39 cellular contexts compared by ENCODE assay signal in the genomic region with DNA sequence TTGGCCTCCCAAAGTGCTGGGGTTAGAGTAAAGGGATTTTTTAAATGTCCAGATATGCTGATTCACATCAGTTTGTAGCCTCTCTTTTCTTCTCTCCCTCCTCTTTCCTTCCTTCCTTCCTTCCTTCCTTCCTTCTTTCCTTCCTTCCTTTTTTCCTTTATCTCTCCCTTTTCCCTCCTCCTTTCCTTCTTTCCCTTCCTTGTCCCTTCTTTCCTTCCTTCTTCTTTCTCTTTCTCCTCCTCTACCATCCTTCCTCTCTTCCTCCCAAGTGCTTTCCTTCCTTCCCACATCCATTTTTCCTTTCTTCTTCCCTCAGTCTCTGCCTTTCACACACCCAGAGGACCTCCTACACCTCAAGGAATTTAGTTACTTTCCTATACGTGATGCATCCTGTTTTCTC.
"Had no signal": no experiment of that assay in that cellular context is flagged by ENCODE, and none has a peak within 500 bp of the region (broad histone marks: within the 10 kb centered on the region; RNA-seq: fewer than 3 reads in every experiment).

No MANE protein-coding gene starts in this region.

- H3K36me3 ChIP-seq: adrenal gland, ascending aorta, brain microvascular endothelial cell, breast epithelium, cardiac muscle cell had no signal

- FAIRE-seq: astrocyte, bronchial epithelial cell, colon had no signal

- H3K36me3 Mint-ChIP-seq: activated naive CD4-positive, alpha-beta T cell treated with anti-CD3 and anti-CD28 coated beads, Interleukin-2, amount 10 ng/mL, durations not matched to agents 7 days and 5 days; activated naive CD4-positive, alpha-beta T cell treated with anti-CD3 and anti-CD28 coated beads, Interleukin-2, amount 50 U/mL, for 24 hours; activated naive CD4-positive, alpha-beta T cell treated with anti-CD3 and anti-CD28 coated beads, Interleukin-2, amount 50 U/mL, for 72 hours; activated naive CD8-positive, alpha-beta T cell; activated naive CD8-positive, alpha-beta T cell treated with anti-CD3 and anti-CD28 coated beads for 36 hours; activated naive CD8-positive, alpha-beta T cell treated with anti-CD3 and anti-CD28 coated beads, Interleukin-2, amount 10 ng/mL, durations not matched to agents 7 days and 5 days; brain had no signal

- ATAC-seq: activated naive CD4-positive, alpha-beta T cell treated with anti-CD3 and anti-CD28 coated beads, Interleukin-2, amount 50 U/mL, for 72 hours; activated naive CD8-positive, alpha-beta T cell treated with anti-CD3 and anti-CD28 coated beads, Interleukin-2, amount 50 U/mL, for 24 hours; activated T-cell treated with anti-CD3 and anti-CD28 coated beads, Interleukin-2, amount 50 U/mL, for 4 hours; activated T-cell treated with anti-CD3 and anti-CD28 coated beads, Interleukin-2, amount 50 U/mL, for 72 hours; activated T-helper 17 cell treated with anti-CD3 and anti-CD28 coated beads, Interleukin-2, amount 50 U/mL, for 72 hours; body of pancreas had no signal

- H3K27ac Mint-ChIP-seq: activated naive CD4-positive, alpha-beta T cell treated with anti-CD3 and anti-CD28 coated beads for 36 hours; activated naive CD4-positive, alpha-beta T cell treated with anti-CD3 and anti-CD28 coated beads, Interleukin-2, amount 10 ng/mL, durations not matched to agents 7 days and 5 days; activated naive CD4-positive, alpha-beta T cell treated with anti-CD3 and anti-CD28 coated beads, Interleukin-2, amount 50 U/mL, for 24 hours; activated naive CD4-positive, alpha-beta T cell treated with anti-CD3 and anti-CD28 coated beads, Interleukin-2, amount 50 U/mL, for 72 hours; activated naive CD8-positive, alpha-beta T cell; activated naive CD8-positive, alpha-beta T cell treated with anti-CD3 and anti-CD28 coated beads for 36 hours; activated naive CD8-positive, alpha-beta T cell treated with anti-CD3 and anti-CD28 coated beads, Interleukin-2, amount 10 ng/mL, durations not matched to agents 7 days and 5 days; activated naive CD8-positive, alpha-beta T cell treated with anti-CD3 and anti-CD28 coated beads, Interleukin-2, amount 50 U/mL, for 24 hours; activated T-cell treated with anti-CD3 and anti-CD28 coated beads, Interleukin-2, amount 50 U/mL, for 72 hours; activated T-helper 1 cell treated with anti-CD3 and anti-CD28 coated beads, Interleukin-12 subunit alpha, Interleukin-12 subunit beta, Interleukin-2, Interleukin-4 antibody, amounts not matched to agents 30 ng/mL and 10 ng/mL and 1 ng/mL, durations not matched to agents 14 hours and 24 hours and 36 hours; activated T-helper 17 cell treated with anti-CD3 and anti-CD28 coated beads, Interleukin-2, amount 50 U/mL, for 72 hours; activated T-helper 2 cell treated with anti-CD3 and anti-CD28 coated beads, Interferon-gamma antibody, Interleukin-2, Interleukin-4, amounts not matched to agents 10 μg/mL and 5 μg/mL and 100 μg/mL, durations not matched to agents 14 hours and 24 hours and 36 hours; brain had no signal

- H3K9me3 Mint-ChIP-seq: activated naive CD4-positive, alpha-beta T cell treated with anti-CD3 and anti-CD28 coated beads for 36 hours; activated naive CD4-positive, alpha-beta T cell treated with anti-CD3 and anti-CD28 coated beads, Interleukin-2, amount 10 ng/mL, durations not matched to agents 7 days and 5 days; activated naive CD4-positive, alpha-beta T cell treated with anti-CD3 and anti-CD28 coated beads, Interleukin-2, amount 50 U/mL, for 24 hours; activated naive CD8-positive, alpha-beta T cell treated with anti-CD3 and anti-CD28 coated beads for 36 hours; activated naive CD8-positive, alpha-beta T cell treated with anti-CD3 and anti-CD28 coated beads, Interleukin-2, amount 50 U/mL, for 24 hours; activated T-cell treated with anti-CD3 and anti-CD28 coated beads, Interleukin-2, amount 50 U/mL, for 4 hours; activated T-cell treated with anti-CD3 and anti-CD28 coated beads, Interleukin-2, amount 50 U/mL, for 72 hours; activated T-helper 1 cell treated with anti-CD3 and anti-CD28 coated beads, Interleukin-12 subunit alpha, Interleukin-12 subunit beta, Interleukin-2, Interleukin-4 antibody, amounts not matched to agents 30 ng/mL and 10 ng/mL and 1 ng/mL, durations not matched to agents 14 hours and 24 hours and 36 hours; activated T-helper 17 cell treated with anti-CD3 and anti-CD28 coated beads, Interleukin-2, amount 50 U/mL, for 72 hours; activated T-helper 2 cell treated with anti-CD3 and anti-CD28 coated beads, Interferon-gamma antibody, Interleukin-2, Interleukin-4, amounts not matched to agents 10 μg/mL and 5 μg/mL and 100 μg/mL, durations not matched to agents 14 hours and 24 hours and 36 hours; central memory CD8-positive, alpha-beta T cell had no signal

- H3K27me3 ChIP-seq: ascending aorta, body of pancreas, brain microvascular endothelial cell, cardiac muscle cell had no signal

- H3K4me3 ChIP-seq: adrenal gland, ascending aorta, body of pancreas, breast epithelium, cardiac muscle cell had no signal

- H3K27ac ChIP-seq: adrenal gland, ascending aorta, body of pancreas, brain microvascular endothelial cell, breast epithelium, cardiac muscle cell had no signal

- H3K4me3 Mint-ChIP-seq: activated naive CD4-positive, alpha-beta T cell treated with anti-CD3 and anti-CD28 coated beads for 36 hours; activated naive CD4-positive, alpha-beta T cell treated with anti-CD3 and anti-CD28 coated beads, Interleukin-2, amount 10 ng/mL, durations not matched to agents 7 days and 5 days; activated naive CD4-positive, alpha-beta T cell treated with anti-CD3 and anti-CD28 coated beads, Interleukin-2, amount 50 U/mL, for 24 hours; activated naive CD8-positive, alpha-beta T cell; activated naive CD8-positive, alpha-beta T cell treated with anti-CD3 and anti-CD28 coated beads for 36 hours; activated naive CD8-positive, alpha-beta T cell treated with anti-CD3 and anti-CD28 coated beads, Interleukin-2, amount 10 ng/mL, durations not matched to agents 7 days and 5 days; activated naive CD8-positive, alpha-beta T cell treated with anti-CD3 and anti-CD28 coated beads, Interleukin-2, amount 50 U/mL, for 24 hours; activated T-cell treated with anti-CD3 and anti-CD28 coated beads, Interleukin-2, amount 50 U/mL, for 4 hours; activated T-cell treated with anti-CD3 and anti-CD28 coated beads, Interleukin-2, amount 50 U/mL, for 72 hours; activated T-helper 1 cell treated with anti-CD3 and anti-CD28 coated beads, Interleukin-12 subunit alpha, Interleukin-12 subunit beta, Interleukin-2, Interleukin-4 antibody, amounts not matched to agents 30 ng/mL and 10 ng/mL and 1 ng/mL, durations not matched to agents 14 hours and 24 hours and 36 hours; activated T-helper 17 cell treated with anti-CD3 and anti-CD28 coated beads, Interleukin-2, amount 50 U/mL, for 72 hours; brain; central memory CD8-positive, alpha-beta T cell had no signal

- DNase-seq: activated effector memory CD4-positive, alpha-beta T cell treated with anti-CD3 and anti-CD28 coated beads, Interleukin-2, amount 50 U/mL, for 16 hours; activated effector memory CD4-positive, alpha-beta T cell treated with Interleukin-2 at 50 U/mL for 16 hours; activated gamma-delta T cell; activated gamma-delta T cell treated with Interleukin-2 at 50 U/mL for 16 hours; activated naive CD4-positive, alpha-beta T cell; activated naive CD4-positive, alpha-beta T cell treated with anti-CD3 and anti-CD28 coated beads for 36 hours; activated naive CD4-positive, alpha-beta T cell treated with anti-CD3 and anti-CD28 coated beads, Interleukin-2, amount 10 ng/mL, durations not matched to agents 7 days and 5 days; activated naive CD4-positive, alpha-beta T cell treated with anti-CD3 and anti-CD28 coated beads, Interleukin-2, amount 50 U/mL, for 16 hours; activated naive CD4-positive, alpha-beta T cell treated with Interleukin-2 at 50 U/mL for 16 hours; activated naive CD8-positive, alpha-beta T cell treated with anti-CD3 and anti-CD28 coated beads for 36 hours; activated naive CD8-positive, alpha-beta T cell treated with anti-CD3 and anti-CD28 coated beads, Interleukin-2, amount 10 ng/mL, durations not matched to agents 7 days and 5 days; activated naive CD8-positive, alpha-beta T cell treated with anti-CD3 and anti-CD28 coated beads, Interleukin-2, amount 50 U/mL, for 24 hours; activated T-cell treated with anti-CD3 and anti-CD28 coated beads, Interleukin-2, amount 50 U/mL, for 4 hours; activated T-cell treated with anti-CD3 and anti-CD28 coated beads, Interleukin-2, amount 50 U/mL, for 48 hours; activated T-cell treated with anti-CD3 and anti-CD28 coated beads, Interleukin-2, amount 50 U/mL, for 72 hours; adrenal gland; amniotic stem cell; amygdala; anterior cingulate cortex; aorta; body of pancreas; brain microvascular endothelial cell; caudate nucleus; central memory CD4-positive, alpha-beta T cell; cerebellar nuclear complex had no signal

- H3K9me3 ChIP-seq: adrenal gland, ascending aorta, body of pancreas, breast epithelium had no signal

- H3K4me1 Mint-ChIP-seq: activated naive CD4-positive, alpha-beta T cell treated with anti-CD3 and anti-CD28 coated beads, Interleukin-2, amount 10 ng/mL, durations not matched to agents 7 days and 5 days; activated naive CD4-positive, alpha-beta T cell treated with anti-CD3 and anti-CD28 coated beads, Interleukin-2, amount 50 U/mL, for 24 hours; activated naive CD8-positive, alpha-beta T cell treated with anti-CD3 and anti-CD28 coated beads for 36 hours; activated naive CD8-positive, alpha-beta T cell treated with anti-CD3 and anti-CD28 coated beads, Interleukin-2, amount 10 ng/mL, durations not matched to agents 7 days and 5 days; activated naive CD8-positive, alpha-beta T cell treated with anti-CD3 and anti-CD28 coated beads, Interleukin-2, amount 50 U/mL, for 24 hours; activated T-helper 17 cell treated with anti-CD3 and anti-CD28 coated beads, Interleukin-2, amount 50 U/mL, for 72 hours; central memory CD8-positive, alpha-beta T cell had no signal

- H3K4me1 ChIP-seq: adrenal gland, ascending aorta, body of pancreas, breast epithelium had no signal
